ENCODE assay signal across 27 cellular contexts in the genomic region with DNA sequence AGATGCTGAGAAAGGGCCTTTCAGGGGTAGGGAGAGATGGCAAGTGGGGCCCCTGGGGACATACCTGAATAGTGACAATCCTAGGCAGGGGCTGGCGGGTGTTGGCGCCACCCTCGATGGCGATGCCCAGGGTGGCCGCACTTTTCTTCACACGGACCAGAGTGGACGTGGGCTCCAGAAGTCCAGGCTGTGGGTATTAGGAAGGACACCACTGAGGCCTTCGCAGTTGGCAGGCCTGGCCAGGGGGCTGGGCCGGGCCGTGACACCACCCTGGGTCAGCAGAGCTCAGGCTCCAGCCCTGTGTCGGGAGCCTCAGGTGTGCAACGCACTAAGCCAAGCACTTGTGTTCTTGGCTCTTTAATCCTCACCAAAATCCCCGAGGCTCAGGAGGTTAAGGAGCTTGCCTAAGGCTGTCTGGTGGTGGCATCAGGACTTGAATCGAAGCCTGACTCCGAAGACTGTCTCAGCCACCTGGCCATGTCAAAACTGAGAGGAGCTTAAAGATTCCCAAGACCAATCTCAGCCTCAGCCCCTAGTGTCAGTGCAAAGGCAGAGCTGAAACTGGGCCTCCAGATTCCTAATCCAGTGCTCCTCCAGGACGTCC.
"Had no signal": no experiment of that assay in that cellular context is flagged by ENCODE, and none has a peak within 500 bp of the region (broad histone marks: within the 10 kb centered on the region; RNA-seq: fewer than 3 reads in every experiment).

No MANE protein-coding gene starts in this region.

- H3K4me1 ChIP-seq: parathyroid adenoma, testis had no signal

- ATAC-seq: effector memory CD8-positive, alpha-beta T cell; heart right ventricle; left cardiac atrium; left lung; mucosa of descending colon; natural killer cell treated with Interleukin-12 subunit alpha and Interleukin-12 subunit beta and Interleukin-15 and Interleukin-18, amount 100 ng/mL, for 72 hours; right lobe of liver had no signal

- H3K36me3 ChIP-seq: heart right ventricle, left lung, neutrophil, right lobe of liver, upper lobe of left lung had no signal

- H3K27ac ChIP-seq: esophagus squamous epithelium, heart right ventricle, left lung, neutrophil, parathyroid adenoma, right lobe of liver, testis, tibial artery, upper lobe of left lung had no signal

- H3K9me3 ChIP-seq: esophagus squamous epithelium, heart right ventricle, left lung, mucosa of descending colon, neutrophil, right lobe of liver, testis, tibial artery, upper lobe of left lung had no signal

- H3K4me3 ChIP-seq: esophagus squamous epithelium, heart right ventricle, left lung, mucosa of descending colon, right lobe of liver, testis, tibial artery, upper lobe of left lung had no signal

- H3K9me3 Mint-ChIP-seq: effector memory CD8-positive, alpha-beta T cell; mesothelial cell of epicardium; naive B cell; natural killer cell treated with Interleukin-12 subunit alpha and Interleukin-12 subunit beta and Interleukin-15 and Interleukin-18, amount 100 ng/mL, for 72 hours; neural crest cell had no signal

- DNase-seq: effector memory CD8-positive, alpha-beta T cell; erythroblast; esophagus squamous epithelium; foreskin melanocyte; glutamatergic neuron; heart right ventricle; hippocampal formation; left cardiac atrium; mesenchymal stem cell; naive B cell; right lobe of liver; small intestine; stimulated activated CD4-positive, alpha-beta T cell treated with anti-CD3 and anti-CD28 coated beads, Interleukin-15, amount 100 ng/mL, for 24 hours; stimulated activated CD4-positive, alpha-beta T cell treated with anti-CD3 and anti-CD28 coated beads, Interleukin-2, amount 100 ng/mL, for 48 hours; stimulated activated naive CD4-positive, alpha-beta T cell treated with Interleukin-2 at 50 U/mL for 16 hours; substantia nigra; testis; tibial artery; upper lobe of left lung had no signal

- H3K9ac ChIP-seq: parathyroid adenoma had no signal

- H3K27me3 ChIP-seq: esophagus squamous epithelium, left lung, neutrophil, right lobe of liver, testis, tibial artery, upper lobe of left lung had no signal

- H3K4me3 Mint-ChIP-seq: effector memory CD8-positive, alpha-beta T cell; mesothelial cell of epicardium; natural killer cell treated with Interleukin-12 subunit alpha and Interleukin-12 subunit beta and Interleukin-15 and Interleukin-18, amount 100 ng/mL, for 72 hours had no signal

- H3K27ac Mint-ChIP-seq: mesothelial cell of epicardium, progenitor cell of endocrine pancreas had no signal

- H2AFZ ChIP-seq: parathyroid adenoma had no signal

- H3K36me3 Mint-ChIP-seq: naive B cell; natural killer cell treated with Interleukin-12 subunit alpha and Interleukin-12 subunit beta and Interleukin-15 and Interleukin-18, amount 100 ng/mL, for 72 hours had no signal

- H3K27me3 Mint-ChIP-seq: effector memory CD8-positive, alpha-beta T cell; naive B cell; natural killer cell treated with Interleukin-12 subunit alpha and Interleukin-12 subunit beta and Interleukin-15 and Interleukin-18, amount 100 ng/mL, for 72 hours had no signal
